In genomic region chr10:71396084-71396713, GRCh38 we compare ENCODE assay signal across 2 cellular contexts.
TF ChIP-seq lines count a peak whose summit lies in the region.

No MANE protein-coding gene starts in this region.

TF ChIP-seq in HCT116, 20 proteins besides CTCF, POLR2A, EP300 and RAD21:
- TF ChIP-seq MAX (IDR thresholded peaks at IDR 0.05) (no peak), SIN3A (IDR thresholded peaks at IDR 0.05; ENCODE audit: low read depth) (no peak), EZH2 (IDR thresholded peaks at IDR 0.05) (no peak), ZFX (IDR thresholded peaks at IDR 0.05) (no peak), FOSL1 (IDR thresholded peaks at IDR 0.05; ENCODE audit: low read depth) (no peak), EGR1 (IDR thresholded peaks at IDR 0.05; ENCODE audit: low read depth) (no peak), JUND (IDR thresholded peaks at IDR 0.05) (no peak), SRF (IDR thresholded peaks at IDR 0.05; ENCODE audit: low read depth) (no peak), CBX3 (IDR thresholded peaks at IDR 0.05; ENCODE audit: low read depth) (no peak), SP1 (IDR thresholded peaks at IDR 0.05; ENCODE audit: low read depth) (no peak), CEBPB (IDR thresholded peaks at IDR 0.05; ENCODE audit: low read depth) (no peak), ELF1 (IDR thresholded peaks at IDR 0.05; ENCODE audit: borderline replicate concordance, low read depth) (no peak), POLR2AphosphoS5 (IDR thresholded peaks at IDR 0.05; ENCODE audit: low read depth, low read length) (no peak), EZH2phosphoT487 (IDR thresholded peaks at IDR 0.05; ENCODE audit: borderline replicate concordance) (no peak), ZNF274 (IDR thresholded peaks at IDR 0.05; ENCODE audit: low read depth, low read length) (no peak), TCF7L2 (IDR thresholded peaks at IDR 0.05; ENCODE audit: borderline replicate concordance, extremely low read depth, insufficient read depth, insufficient read length) (no peak), REST (IDR thresholded peaks at IDR 0.05; ENCODE audit: low read depth) (no peak)
- TF ChIP-seq, protein P1, sequence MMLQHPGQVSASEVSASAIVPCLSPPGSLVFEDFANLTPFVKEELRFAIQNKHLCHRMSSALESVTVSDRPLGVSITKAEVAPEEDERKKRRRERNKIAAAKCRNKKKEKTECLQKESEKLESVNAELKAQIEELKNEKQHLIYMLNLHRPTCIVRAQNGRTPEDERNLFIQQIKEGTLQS (IDR thresholded peaks at IDR 0.05) = no peak
- TF ChIP-seq, protein P2, sequence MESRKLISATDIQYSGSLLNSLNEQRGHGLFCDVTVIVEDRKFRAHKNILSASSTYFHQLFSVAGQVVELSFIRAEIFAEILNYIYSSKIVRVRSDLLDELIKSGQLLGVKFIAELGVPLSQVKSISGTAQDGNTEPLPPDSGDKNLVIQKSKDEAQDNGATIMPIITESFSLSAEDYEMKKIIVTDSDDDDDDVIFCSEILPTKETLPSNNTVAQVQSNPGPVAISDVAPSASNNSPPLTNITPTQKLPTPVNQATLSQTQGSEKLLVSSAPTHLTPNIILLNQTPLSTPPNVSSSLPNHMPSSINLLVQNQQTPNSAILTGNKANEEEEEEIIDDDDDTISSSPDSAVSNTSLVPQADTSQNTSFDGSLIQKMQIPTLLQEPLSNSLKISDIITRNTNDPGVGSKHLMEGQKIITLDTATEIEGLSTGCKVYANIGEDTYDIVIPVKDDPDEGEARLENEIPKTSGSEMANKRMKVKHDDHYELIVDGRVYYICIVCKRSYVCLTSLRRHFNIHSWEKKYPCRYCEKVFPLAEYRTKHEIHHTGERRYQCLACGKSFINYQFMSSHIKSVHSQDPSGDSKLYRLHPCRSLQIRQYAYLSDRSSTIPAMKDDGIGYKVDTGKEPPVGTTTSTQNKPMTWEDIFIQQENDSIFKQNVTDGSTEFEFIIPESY (IDR thresholded peaks at IDR 0.05; ENCODE audit: extremely low read depth, insufficient replicate concordance, low read length) = no peak

TF ChIP-seq in HepG2, 621 proteins besides CTCF, POLR2A, EP300 and RAD21:
- TF ChIP-seq ZNF430 (CRISPR knock-in tag; IDR thresholded peaks at IDR 0.05) (no peak), TBP (CRISPR knock-in tag; IDR thresholded peaks at IDR 0.05) (no peak), MXD4 (CRISPR knock-in tag; IDR thresholded peaks at IDR 0.05) (no peak)
